In genomic region chr12:79561401-79562132, GRCh38 we compare ENCODE assay signal across 18 cellular contexts.
DNase-seq lines count a peak whose midpoint lies in the region; ATAC-seq and TF ChIP-seq lines count a peak whose summit lies in the region.
"Had no signal": no experiment of that assay in that cellular context is flagged by ENCODE, and none has a peak within 500 bp of the region (broad histone marks: within the 10 kb centered on the region; RNA-seq: fewer than 3 reads in every experiment).

No MANE protein-coding gene starts in this region.

- H3K9me3 ChIP-seq in endodermal cell (ENCODE audit: control insufficient read depth, low read length), result peaks cover 67% of the 10 kb centered on the region
- peaks cover 0 to 3% (median 0%) of the 10 kb centered on the region in 4 donors for H3K9me3 ChIP-seq in right lobe of liver

- H3K36me3 Mint-ChIP-seq in endodermal cell (ENCODE audit: low read depth), result peaks cover 73% of the 10 kb centered on the region
- H3K36me3 Mint-ChIP-seq in effector memory CD8-positive, alpha-beta T cell (ENCODE audit: insufficient read depth), result no peaks in the 10 kb centered on the region
- H3K36me3 Mint-ChIP-seq: CD14-positive monocyte; CD4-positive, alpha-beta memory T cell had no signal

- TF ChIP-seq CTCF in endodermal cell (conservative IDR thresholded peaks at IDR 0.05), result no peak
- TF ChIP-seq CTCF in right lobe of liver (IDR thresholded peaks at IDR 0.05), result no peak

- no peaks in the 10 kb centered on the region for H3K9me3 Mint-ChIP-seq in stimulated activated naive CD8-positive, alpha-beta T cell treated with anti-CD3 and anti-CD28 coated beads, Interleukin-15, amount 100 ng/mL, for 72 hours
- peaks cover 67% of the 10 kb centered on the region for H3K9me3 Mint-ChIP-seq in endodermal cell
- no peaks in the 10 kb centered on the region for H3K9me3 Mint-ChIP-seq in effector memory CD8-positive, alpha-beta T cell

- H3K27me3 Mint-ChIP-seq in stimulated activated naive CD8-positive, alpha-beta T cell treated with anti-CD3 and anti-CD28 coated beads, Interleukin-15, amount 100 ng/mL, for 72 hours, result no peaks in the 10 kb centered on the region
- H3K27me3 Mint-ChIP-seq in endodermal cell (ENCODE audit: insufficient read depth), result no peaks in the 10 kb centered on the region
- H3K27me3 Mint-ChIP-seq in effector memory CD8-positive, alpha-beta T cell, result peaks cover 0 to 7% of the 10 kb centered on the region in 2 donors
- H3K27me3 Mint-ChIP-seq: CD4-positive, alpha-beta memory T cell; IgD-negative memory B cell had no signal

- intact Hi-C loops in right lobe of liver (cut with DNase I), result no loop called here

- H3K4me3 ChIP-seq in endodermal cell (ENCODE audit: low read length) (no peak overlapping the region), right lobe of liver (no peak overlapping the region)
- H3K4me3 ChIP-seq: BLaER1, HAP-1 had no signal

- WGBS in endodermal cell (ENCODE audit: insufficient coverage in 1 of 2, insufficient read length in 1 of 2), 2 experiments, result 96% methylated on average over 17 to 35 of the region's 35 CpGs
- WGBS in right lobe of liver (ENCODE audit: insufficient coverage, low coverage, low lambda C conversion rate, missing lambda C conversion rate), result no CpG with 5 or more reads among the region's 35 CpGs

- H3K4me3 Mint-ChIP-seq in stimulated activated naive CD8-positive, alpha-beta T cell treated with anti-CD3 and anti-CD28 coated beads, Interleukin-15, amount 100 ng/mL, for 72 hours, result no peak overlapping the region
- no peak overlapping the region for H3K4me3 Mint-ChIP-seq in endodermal cell
- H3K4me3 Mint-ChIP-seq in effector memory CD8-positive, alpha-beta T cell, result no peak overlapping the region
- H3K4me3 Mint-ChIP-seq: CD14-positive monocyte; CD4-positive, alpha-beta memory T cell; IgD-negative memory B cell had no signal

- H3K9ac ChIP-seq in endodermal cell (ENCODE audit: extremely low read depth, low read length, poor library complexity, severe bottlenecking), result no peak overlapping the region
- H3K9ac ChIP-seq: BLaER1 had no signal

- no peak for DNase-seq in stimulated activated naive CD8-positive, alpha-beta T cell treated with anti-CD3 and anti-CD28 coated beads, Interleukin-15, amount 100 ng/mL, for 72 hours
- DNase-seq in stimulated activated naive CD8-positive, alpha-beta T cell treated with anti-CD3 and anti-CD28 coated beads, Interleukin-15, Interleukin-2, amounts not matched to agents 100 U/mL and 50 U/mL, for 24 hours, result no peak
- DNase-seq in endodermal cell (peak; percentile 71), right lobe of liver (no peak), medulla oblongata (ENCODE audit: extremely low spot score) (no peak), NCI-H2081 treated with DMSO at 0.1 percent for 48 hours (lab: John Stamatoyannopoulos, UW) (no peak)
- DNase-seq in effector memory CD8-positive, alpha-beta T cell, result no peak
- no peak for DNase-seq in activated CD8-positive, alpha-beta memory T cell treated with anti-CD3 and anti-CD28 coated beads, Interleukin-2, amount 50 U/mL, for 48 hours
- DNase-seq: 8988T; Calu3; CD4-positive, alpha-beta memory T cell; DMS79 treated with DMSO at 0.1 percent for 48 hours; GF-D8 had no signal

- no peaks in the 10 kb centered on the region for H3K4me1 Mint-ChIP-seq in stimulated activated naive CD8-positive, alpha-beta T cell treated with anti-CD3 and anti-CD28 coated beads, Interleukin-15, amount 100 ng/mL, for 72 hours
- H3K4me1 Mint-ChIP-seq in endodermal cell, result peaks cover 11% of the 10 kb centered on the region
- H3K4me1 Mint-ChIP-seq in effector memory CD8-positive, alpha-beta T cell (ENCODE audit: low read depth in 2 of 2), result no peaks in the 10 kb centered on the region
- H3K4me1 Mint-ChIP-seq: CD14-positive monocyte; CD4-positive, alpha-beta memory T cell had no signal

- no peaks in the 10 kb centered on the region for H3K4me1 ChIP-seq in endodermal cell (ENCODE audit: control insufficient read depth, insufficient read depth, low read length)
- H3K4me1 ChIP-seq in right lobe of liver, result peaks cover 0 to 25% (median 13%) of the 10 kb centered on the region in 4 donors
- H3K4me1 ChIP-seq: BLaER1 had no signal

- H3K27ac Mint-ChIP-seq in stimulated activated naive CD8-positive, alpha-beta T cell treated with anti-CD3 and anti-CD28 coated beads, Interleukin-15, amount 100 ng/mL, for 72 hours, result no peak overlapping the region
- no peak overlapping the region for H3K27ac Mint-ChIP-seq in endodermal cell
- no peak overlapping the region for H3K27ac Mint-ChIP-seq in effector memory CD8-positive, alpha-beta T cell
- H3K27ac Mint-ChIP-seq: CD14-positive monocyte; CD4-positive, alpha-beta memory T cell had no signal

- H3K27me3 ChIP-seq in endodermal cell (ENCODE audit: control insufficient read depth, insufficient read depth, low read length, poor library complexity, severe bottlenecking) (no peaks in the 10 kb centered on the region), right lobe of liver (no peaks in the 10 kb centered on the region)
- H3K27me3 ChIP-seq: BLaER1 had no signal

- ATAC-seq in stimulated activated naive CD8-positive, alpha-beta T cell treated with anti-CD3 and anti-CD28 coated beads, Interleukin-15, amount 100 ng/mL, for 72 hours, result peak; percentile 33
- ATAC-seq in stimulated activated naive CD8-positive, alpha-beta T cell treated with anti-CD3 and anti-CD28 coated beads, Interleukin-15, Interleukin-2, amounts not matched to agents 100 U/mL and 50 U/mL, for 24 hours, result no peak
- ATAC-seq in right lobe of liver, result no peak
- no peak for ATAC-seq in effector memory CD8-positive, alpha-beta T cell (replicated peaks)

- H3K36me3 ChIP-seq in endodermal cell (ENCODE audit: control insufficient read depth, insufficient read depth, low read length) (peaks cover 58% of the 10 kb centered on the region), right lobe of liver (peaks cover 0 to 2% (median 0%) of the 10 kb centered on the region in 4 donors)

- TF ChIP-seq POLR2A in right lobe of liver (IDR thresholded peaks at IDR 0.05), result no peak

- H3K27ac ChIP-seq in endodermal cell (ENCODE audit: low read depth, low read length), result no peak overlapping the region
- peak overlapping the region; percentile 61 to 92 (median 89) for H3K27ac ChIP-seq in right lobe of liver
- H3K27ac ChIP-seq: BLaER1, HL-60 had no signal
